In genomic region chr9:19156026-19156474, GRCh38 we compare ENCODE assay signal across 15 cellular contexts. TPM values are rescaled to one million over a fixed set of nuclear protein-coding genes. Genes with fewer than 3 reads are reported as not detected.
A peak's percentile ranks its signal among the peaks of the same experiment; 100 is the strongest.
DNase-seq lines count a peak whose midpoint lies in the region; ATAC-seq and TF ChIP-seq lines count a peak whose summit lies in the region.
"Had no signal": no experiment of that assay in that cellular context is flagged by ENCODE, and none has a peak within 500 bp of the region (broad histone marks: within the 10 kb centered on the region; RNA-seq: fewer than 3 reads in every experiment).

No MANE protein-coding gene starts in this region.

- H3K27me3 Mint-ChIP-seq in mesothelial cell of epicardium (ENCODE audit: low read depth) = no peaks in the 10 kb centered on the region
- H3K27me3 Mint-ChIP-seq: activated CD8-positive, alpha-beta memory T cell treated with anti-CD3 and anti-CD28 coated beads, Interleukin-2, amount 10 ng/mL, durations not matched to agents 7 days and 5 days had no signal

- no peaks in the 10 kb centered on the region for H3K9me3 ChIP-seq in Loucy (ENCODE audit: insufficient read depth, low read depth, low read length)
- H3K9me3 ChIP-seq in right lobe of liver = no peaks in the 10 kb centered on the region
- no peaks in the 10 kb centered on the region for H3K9me3 ChIP-seq in right cardiac atrium (ENCODE audit: control insufficient read depth, low read length)

- H3K4me3 ChIP-seq in Loucy (ENCODE audit: low read length, poor library complexity, severe bottlenecking) (no peak overlapping the region), right lobe of liver (no peak overlapping the region), right cardiac atrium (ENCODE audit: low read length) (no peak overlapping the region)
- H3K4me3 ChIP-seq: SK-N-MC had no signal

- no peaks in the 10 kb centered on the region for H4K20me1 ChIP-seq in Loucy (ENCODE audit: insufficient read depth, low read length, poor library complexity, severe bottlenecking)

- TF ChIP-seq CTCF in Loucy (conservative IDR thresholded peaks at IDR 0.05; ENCODE audit: low read length) (no peak), right lobe of liver (IDR thresholded peaks at IDR 0.05) (no peak), mesothelial cell of epicardium (IDR thresholded peaks at IDR 0.05; ENCODE audit: unreplicated experiment) (no peak)

- H3K79me2 ChIP-seq in Loucy (ENCODE audit: insufficient read depth, low read length) = no peaks in the 10 kb centered on the region

- H3K4me1 ChIP-seq in Loucy (ENCODE audit: insufficient read depth, low read length, poor library complexity, severe bottlenecking) (peaks cover 40% of the 10 kb centered on the region), right lobe of liver (peaks cover 0 to 64% (median 26%) of the 10 kb centered on the region in 4 donors), right cardiac atrium (ENCODE audit: control insufficient read depth, insufficient read depth, low read length) (no peaks in the 10 kb centered on the region)

- H3K27me3 ChIP-seq in Loucy (ENCODE audit: insufficient read depth, low read length, poor library complexity, severe bottlenecking) (no peaks in the 10 kb centered on the region), right lobe of liver (no peaks in the 10 kb centered on the region), right cardiac atrium (ENCODE audit: control insufficient read depth, insufficient read depth) (no peaks in the 10 kb centered on the region)

- no peaks in the 10 kb centered on the region for H3F3A ChIP-seq in Loucy (ENCODE audit: low read depth)

- ATAC-seq in GM18867 (IDR thresholded peaks at IDR 0.05; ENCODE audit: unreplicated experiment) (peak; percentile 68), right lobe of liver (peak in 1 of 4 donors; percentile 2), right cardiac atrium (no peak), GM18909 (IDR thresholded peaks at IDR 0.05; ENCODE audit: poor library complexity, unreplicated experiment) (no peak)
- ATAC-seq: activated CD8-positive, alpha-beta memory T cell treated with anti-CD3 and anti-CD28 coated beads, Interleukin-2, amount 10 ng/mL, durations not matched to agents 7 days and 5 days; left colon had no signal

- H3K4me3 Mint-ChIP-seq in mesothelial cell of epicardium = no peak overlapping the region
- H3K4me3 Mint-ChIP-seq: activated CD8-positive, alpha-beta memory T cell treated with anti-CD3 and anti-CD28 coated beads, Interleukin-2, amount 10 ng/mL, durations not matched to agents 7 days and 5 days; nephron had no signal

- peak; percentile 58 for DNase-seq in NCI-H2107 treated with DMSO at 0.1 percent for 48 hours (lab: John Stamatoyannopoulos, UW; ENCODE audit: unreplicated experiment)
- DNase-seq in NCI-H2107 (lab: John Stamatoyannopoulos, UW) = no peak
- no peak for DNase-seq in right lobe of liver
- no peak for DNase-seq in mesothelial cell of epicardium (ENCODE audit: low spot score in 2 of 2, unreplicated experiment in 2 of 2)
- DNase-seq in right cardiac atrium = no peak
- DNase-seq: 8988T; activated CD8-positive, alpha-beta memory T cell treated with anti-CD3 and anti-CD28 coated beads, Interleukin-2, amount 10 ng/mL, durations not matched to agents 7 days and 5 days; left colon; NCI-H2227 treated with DMSO at 0.1 percent for 48 hours had no signal

- H3K9me3 Mint-ChIP-seq in mesothelial cell of epicardium = no peaks in the 10 kb centered on the region
- H3K9me3 Mint-ChIP-seq: nephron had no signal

- H3K4me1 Mint-ChIP-seq in mesothelial cell of epicardium = peaks cover 5% of the 10 kb centered on the region
- H3K4me1 Mint-ChIP-seq: nephron had no signal

- H3K9me2 ChIP-seq in Loucy (replicated peaks; ENCODE audit: low read depth, low read length) = no peaks in the 10 kb centered on the region

- 65% methylated on average over 2 of the region's 2 CpGs for WGBS in right lobe of liver (ENCODE audit: insufficient coverage, low coverage, low lambda C conversion rate, missing lambda C conversion rate)
- 94% methylated on average over 2 of the region's 2 CpGs for WGBS in right cardiac atrium

- peak overlapping the region; percentile 12 for H3K9ac ChIP-seq in Loucy (ENCODE audit: low read depth, low read length, poor library complexity, severe bottlenecking)

- H3K36me3 ChIP-seq in Loucy (ENCODE audit: insufficient read depth, low read length) (no peaks in the 10 kb centered on the region), right lobe of liver (no peaks in the 10 kb centered on the region)

- intact Hi-C loops in right lobe of liver (cut with DNase I) (no loop called here), right cardiac atrium (cut with DNase I) (no loop called here)

- H3K27ac ChIP-seq in right lobe of liver = peak overlapping the region; percentile 44 to 88 (median 83)
- H3K27ac ChIP-seq in right cardiac atrium (ENCODE audit: low read length) = no peak overlapping the region
- H3K27ac ChIP-seq: SK-N-MC had no signal

- no peak overlapping the region for H3K27ac Mint-ChIP-seq in mesothelial cell of epicardium
- H3K27ac Mint-ChIP-seq: activated CD8-positive, alpha-beta memory T cell treated with anti-CD3 and anti-CD28 coated beads, Interleukin-2, amount 10 ng/mL, durations not matched to agents 7 days and 5 days had no signal

- peak overlapping the region; percentile 78 for H2AFZ ChIP-seq in Loucy (ENCODE audit: low read length)

- peak overlapping the region; percentile 43 for H3K4me2 ChIP-seq in Loucy (ENCODE audit: low read depth, low read length, poor library complexity, severe bottlenecking)

- H3K36me3 Mint-ChIP-seq in mesothelial cell of epicardium = peaks cover 2% of the 10 kb centered on the region
- H3K36me3 Mint-ChIP-seq: activated CD8-positive, alpha-beta memory T cell treated with anti-CD3 and anti-CD28 coated beads, Interleukin-2, amount 10 ng/mL, durations not matched to agents 7 days and 5 days had no signal

- no peak for TF ChIP-seq POLR2A in right lobe of liver (IDR thresholded peaks at IDR 0.05)

RNA-seq across cellular contexts. Expression of gene PLIN2, which starts 28.8 kb away (rescaled TPM):
- total RNA-seq in right lobe of liver = 1,000 to 10,000 TPM in 2 of 6 experiments, 100 to 1,000 TPM in 4; 151 to 2,070 (median 532) TPM
- total RNA-seq in mesothelial cell of epicardium = 95.1 to 99.4 TPM (median 96.9 TPM) in 3 replicates
- total RNA-seq in right cardiac atrium = 100 to 1,000 TPM in 1 of 4 donors, 10 to 100 TPM in 3; 56.3 to 236 (median 79.0) TPM
- 74.7 TPM for polyA plus RNA-seq in right cardiac atrium
- total RNA-seq: HT1080 had no signal

RNA-seq across cellular contexts. Expression of gene HAUS6, which starts 53.3 kb away (rescaled TPM):
- total RNA-seq in right lobe of liver = 1 to 10 TPM; 2.9 to 8.1 (median 4.3) TPM
- 14.9 to 16.1 TPM (median 15.6 TPM) in 3 replicates for total RNA-seq in mesothelial cell of epicardium
- 1 to 10 TPM; 6.1 to 9.2 (median 7.9) TPM for total RNA-seq in right cardiac atrium
- polyA plus RNA-seq in right cardiac atrium = 2.8 TPM
